ENCODE assay signal across 19 cellular contexts in genomic region chr3:193656445-193656844, GRCh38.
"Had no signal": no experiment of that assay in that cellular context is flagged by ENCODE, and none has a peak within 500 bp of the region (broad histone marks: within the 10 kb centered on the region; RNA-seq: fewer than 3 reads in every experiment).

No MANE protein-coding gene starts in this region.

- H3K4me1 ChIP-seq: esophagus muscularis mucosa, gastroesophageal sphincter, lower lobe of right lung, psoas muscle, right lobe of liver, stomach, testis had no signal

- H3K27me3 ChIP-seq: esophagus muscularis mucosa, gastroesophageal sphincter, ovary, right lobe of liver, stomach, testis had no signal

- DNase-seq: activated B cell treated with CpG ODN at 0.5 μM for 24 hours; activated CD4-positive, alpha-beta memory T cell treated with anti-CD3 and anti-CD28 coated beads for 36 hours; activated CD4-positive, alpha-beta T cell treated with anti-CD3 and anti-CD28 coated beads for 4 hours; activated naive CD4-positive, alpha-beta T cell treated with anti-CD3 and anti-CD28 coated beads for 36 hours; activated T-cell treated with anti-CD3 and anti-CD28 coated beads, Interleukin-2, amount 50 U/mL, for 1 hour; anterior cingulate cortex; cortex of kidney; lower lobe of right lung; naive thymus-derived CD8-positive, alpha-beta T cell; ovary; psoas muscle; right lobe of liver; small intestine; stimulated activated CD4-positive, alpha-beta T cell treated with anti-CD3 and anti-CD28 coated beads, Interleukin-15, amount 100 ng/mL, for 24 hours; stimulated activated CD4-positive, alpha-beta T cell treated with anti-CD3 and anti-CD28 coated beads, Interleukin-2, amount 100 ng/mL, for 48 hours; stomach; testis had no signal

- H3K4me3 ChIP-seq: esophagus muscularis mucosa, gastroesophageal sphincter, lower lobe of right lung, ovary, psoas muscle, right lobe of liver, stomach, testis had no signal

- H3K9me3 ChIP-seq: esophagus muscularis mucosa, gastroesophageal sphincter, lower lobe of right lung, ovary, psoas muscle, right lobe of liver, stomach, testis had no signal

- FAIRE-seq: small intestine had no signal

- H3K27ac ChIP-seq: esophagus muscularis mucosa, gastroesophageal sphincter, lower lobe of right lung, ovary, psoas muscle, right lobe of liver, stomach, testis had no signal

- H3K36me3 ChIP-seq: ovary had no signal
